In genomic region chr1:94855307-94855700, GRCh38 we compare ENCODE assay signal across 10 cellular contexts. TPM values are rescaled to one million over a fixed set of nuclear protein-coding genes. Genes with fewer than 3 reads are reported as not detected.
DNase-seq lines count a peak whose midpoint lies in the region; ATAC-seq and TF ChIP-seq lines count a peak whose summit lies in the region.
"Had no signal": no experiment of that assay in that cellular context is flagged by ENCODE, and none has a peak within 500 bp of the region (broad histone marks: within the 10 kb centered on the region; RNA-seq: fewer than 3 reads in every experiment).

No MANE protein-coding gene starts in this region.

- H3K18ac ChIP-seq in neuronal stem cell (ENCODE audit: low read length), result no peak overlapping the region

- no peaks in the 10 kb centered on the region for H3K9me3 ChIP-seq in SJCRH30 (replicated peaks)
- peaks cover 0 to 4% of the 10 kb centered on the region in 2 donors for H3K9me3 ChIP-seq in neuronal stem cell (replicated peaks in 1 of 2; ENCODE audit: control insufficient read depth in 2 of 2, insufficient read depth in 1 of 2, low read depth in 1 of 2, low read length in 2 of 2)

- no peak overlapping the region for H3K23ac ChIP-seq in neuronal stem cell (ENCODE audit: low read depth, low read length, poor library complexity)

- H3K27me3 ChIP-seq in SJCRH30, result no peaks in the 10 kb centered on the region
- no peaks in the 10 kb centered on the region for H3K27me3 ChIP-seq in neuronal stem cell (ENCODE audit: control insufficient read depth in 3 of 3, insufficient read depth in 3 of 3, low read depth in 1 of 3, low read length in 3 of 3)

- H2BK15ac ChIP-seq in neuronal stem cell (ENCODE audit: low read length), result no peak overlapping the region

- H3K4me3 ChIP-seq in SJCRH30 (peak overlapping the region; percentile 57), fibroblast of mammary gland (ENCODE audit: control insufficient read depth, low read depth, low read length) (no peak overlapping the region), neuronal stem cell (ENCODE audit: low read length in 2 of 2) (no peak overlapping the region)

- H3K79me1 ChIP-seq in neuronal stem cell (ENCODE audit: low read depth, low read length), result no peaks in the 10 kb centered on the region

- no peak overlapping the region for H3K9ac ChIP-seq in neuronal stem cell (ENCODE audit: low read depth, low read length, poor library complexity)

- H3K36me3 ChIP-seq in SJCRH30 (no peaks in the 10 kb centered on the region), neuronal stem cell (replicated peaks in 1 of 2; ENCODE audit: control insufficient read depth in 2 of 2, insufficient read depth in 2 of 2, low read length in 2 of 2) (no peaks in the 10 kb centered on the region)

- no CpG with 5 or more reads among the region's 2 CpGs for WGBS in neuronal stem cell (ENCODE audit: extremely low coverage in 2 of 2, insufficient read length in 2 of 2, insufficient replicate concordance in 1 of 2), 2 donors

- no peak overlapping the region for H4K91ac ChIP-seq in neuronal stem cell (ENCODE audit: low read depth, low read length, poor library complexity)

- no peak overlapping the region for H2BK120ac ChIP-seq in neuronal stem cell (ENCODE audit: low read depth, low read length)

- no peak for TF ChIP-seq CTCF in fibroblast of mammary gland (conservative IDR thresholded peaks at IDR 0.05; ENCODE audit: control insufficient read depth, insufficient read depth, low read depth, low read length)

- H2AK5ac ChIP-seq in neuronal stem cell (ENCODE audit: low read depth, low read length), result no peak overlapping the region

- H2AFZ ChIP-seq in neuronal stem cell (ENCODE audit: low read length), result peak overlapping the region; percentile 93

- H3K14ac ChIP-seq in neuronal stem cell (ENCODE audit: low read length), result no peak overlapping the region

- H2BK5ac ChIP-seq in neuronal stem cell (ENCODE audit: low read length), result no peak overlapping the region

- H3K4me2 ChIP-seq in neuronal stem cell (ENCODE audit: insufficient read depth, low read length, poor library complexity, severe bottlenecking), result no peak overlapping the region

- no peak overlapping the region for H2BK12ac ChIP-seq in neuronal stem cell (ENCODE audit: low read length)

- peak; percentile 68 for DNase-seq in DMS79 (lab: John Stamatoyannopoulos, UW)
- peak in 1 of 2 experiments; percentile 13 for DNase-seq in SJCRH30
- peak; percentile 21 for DNase-seq in fibroblast of mammary gland (ENCODE audit: low read depth)
- DNase-seq in neuronal stem cell (ENCODE audit: low spot score), result no peak
- DNase-seq in stimulated activated CD4-positive, alpha-beta T cell treated with anti-CD3 and anti-CD28 coated beads, Interleukin-4, amount 100 ng/mL, for 24 hours, result no peak
- DNase-seq in NCI-H1694 (lab: John Stamatoyannopoulos, UW), result no peak
- DNase-seq: stimulated activated naive CD4-positive, alpha-beta T cell treated with Interleukin-2 at 50 U/mL for 16 hours had no signal

- H3K27ac ChIP-seq in SJCRH30 (peak overlapping the region; percentile 45), neuronal stem cell (replicated peaks; ENCODE audit: low read length) (no peak overlapping the region)

- no peak overlapping the region for H4K8ac ChIP-seq in neuronal stem cell (ENCODE audit: low read depth, low read length)

- H3K4me1 ChIP-seq in SJCRH30, result peaks cover 10% of the 10 kb centered on the region
- H3K4me1 ChIP-seq in neuronal stem cell (ENCODE audit: control insufficient read depth in 2 of 2, insufficient read depth in 1 of 2, low read depth in 1 of 2, low read length in 2 of 2), result peaks cover 0 to 12% of the 10 kb centered on the region in 2 donors

- no peak for ATAC-seq in GM19395 (IDR thresholded peaks at IDR 0.05; ENCODE audit: unreplicated experiment)
- ATAC-seq in HG03095 (IDR thresholded peaks at IDR 0.05; ENCODE audit: unreplicated experiment), result no peak

- H3K4ac ChIP-seq in neuronal stem cell (ENCODE audit: low read length), result no peak overlapping the region

RNA-seq across cellular contexts. Expression of gene SLC44A3, which starts 35.1 kb away (rescaled TPM):
- total RNA-seq in SJCRH30 (2014; rRNA removed; shearing (Covaris generic)), result 0.10 TPM in 1 of 2 replicates, not detected in the other
- polyA plus RNA-seq in neuronal stem cell (2013, experiment 1 of 2), result 0.82 TPM
- 1.1 TPM for polyA plus RNA-seq in neuronal stem cell (2013, experiment 2 of 2)
- total RNA-seq: natural killer cell treated with Interleukin-12 subunit alpha and Interleukin-12 subunit beta and Interleukin-15 and Interleukin-18, amount 100 ng/mL, for 72 hours had no signal

Comparison
In these comparisons a context has a peak if more than half of its experiments do, and no peak if none do; other contexts are left out.
1. DNase-seq: peak in DMS79 (single experiment) and fibroblast of mammary gland (single experiment); none in neuronal stem cell (single experiment), stimulated activated CD4-positive, alpha-beta T cell treated with anti-CD3 and anti-CD28 coated beads, Interleukin-4, amount 100 ng/mL, for 24 hours (single experiment) and NCI-H1694 (single experiment).